ENCODE assay signal across 8 cellular contexts in genomic region chr1:244272471-244273261, GRCh38.
DNase-seq lines count a peak whose midpoint lies in the region; ATAC-seq and TF ChIP-seq lines count a peak whose summit lies in the region.

No MANE protein-coding gene starts in this region.

- peak; percentile 73 for DNase-seq in GM04504 (ENCODE audit: low read depth)
- peak; percentile 82 for DNase-seq in NCI-H146 (lab: John Stamatoyannopoulos, UW)
- DNase-seq in T follicular helper cell (ENCODE audit: low read depth), result peak; percentile 43
- DNase-seq in adrenal gland, result peak; percentile 56 to 92 (median 76)
- DNase-seq in left cardiac atrium, result peak; percentile 52
- DNase-seq in putamen (ENCODE audit: low spot score), result peak; percentile 91
- peak in 1 of 2 donors; percentile 62 for DNase-seq in aorta

- no peak for TF ChIP-seq POLR2A in adrenal gland (IDR thresholded peaks at IDR 0.05)

- ATAC-seq in HG02678 (IDR thresholded peaks at IDR 0.05; ENCODE audit: unreplicated experiment), result peak; percentile 84
- ATAC-seq in left cardiac atrium, result peak; percentile 82
- peak; percentile 95 for ATAC-seq in aorta (ENCODE audit: low FRiP score)

- peak; percentile 83 to 100 (median 97) for TF ChIP-seq CTCF in adrenal gland (IDR thresholded peaks at IDR 0.05)

- H3K4me3 ChIP-seq in adrenal gland, result no peak overlapping the region
- no peak overlapping the region for H3K4me3 ChIP-seq in aorta (ENCODE audit: low read length in 2 of 2)

- 40 to 52% (median 50%) methylated on average over 8 to 9 of the region's 9 CpGs for WGBS in adrenal gland, 4 donors
- WGBS in aorta, 2 donors, result 19 to 26% methylated on average over 9 of the region's 9 CpGs

- H3K27ac ChIP-seq in adrenal gland (peak overlapping the region in 1 of 5 donors; percentile 13), aorta (ENCODE audit: low read depth in 1 of 2, low read length in 2 of 2) (peak overlapping the region in 1 of 2 donors; percentile 37)

- H3K36me3 ChIP-seq in adrenal gland (replicated peaks in 1 of 2), result no peaks in the 10 kb centered on the region
- no peaks in the 10 kb centered on the region for H3K36me3 ChIP-seq in aorta (ENCODE audit: control insufficient read depth in 1 of 2, insufficient read depth in 2 of 2, low read length in 1 of 2)

- intact Hi-C loops in adrenal gland (cut with DNase I) (loop anchor here in 1 of 2 donors (5.0 kb wide), 1 partner anchor 925 kb away; no protein-coding TSS in a partner anchor), left cardiac atrium (cut with DNase I) (loop anchor here in 1 of 2 donors (2.0 to 10.0 kb wide), 4 partner anchors 218 to 930 kb away; partner anchors contain the start of gene ZBTB18), aorta (cut with DNase I) (loop anchor here (2.0 to 10.0 kb wide), 4 partner anchors 215 to 928 kb away; no protein-coding TSS in a partner anchor)

- H3K4me1 ChIP-seq in adrenal gland (replicated peaks in 1 of 2) (peaks cover 6 to 15% of the 10 kb centered on the region in 2 donors), aorta (ENCODE audit: control insufficient read depth in 1 of 2, insufficient read depth in 2 of 2, low read length in 2 of 2) (no peaks in the 10 kb centered on the region)

- H3K9me3 ChIP-seq in adrenal gland (replicated peaks in 1 of 3), result no peaks in the 10 kb centered on the region
- no peaks in the 10 kb centered on the region for H3K9me3 ChIP-seq in aorta (ENCODE audit: control insufficient read depth, low read length)

- no peaks in the 10 kb centered on the region for H3K27me3 ChIP-seq in adrenal gland
- H3K27me3 ChIP-seq in aorta (ENCODE audit: control insufficient read depth in 1 of 2, insufficient read depth in 2 of 2, low read length in 1 of 2), result no peaks in the 10 kb centered on the region
